15 cellular contexts compared by ENCODE assay signal in genomic region chr7:2906197-2906931, GRCh38.
DNase-seq lines count a peak whose midpoint lies in the region; ATAC-seq and TF ChIP-seq lines count a peak whose summit lies in the region.
"Had no signal": no experiment of that assay in that cellular context is flagged by ENCODE, and none has a peak within 500 bp of the region (broad histone marks: within the 10 kb centered on the region; RNA-seq: fewer than 3 reads in every experiment).

No MANE protein-coding gene starts in this region.

- H3K36me3 Mint-ChIP-seq in Calu3 (ENCODE audit: insufficient read depth, unreplicated experiment) (peaks cover 25% of the 10 kb centered on the region), osteocyte (ENCODE audit: unreplicated experiment) (no peaks in the 10 kb centered on the region)
- H3K36me3 Mint-ChIP-seq in activated T-helper 17 cell treated with anti-CD3 and anti-CD28 coated beads, Interleukin-2, amount 50 U/mL, for 72 hours (ENCODE audit: low read depth): peaks cover 61% of the 10 kb centered on the region

- H4K20me1 ChIP-seq in BLaER1: no peaks in the 10 kb centered on the region
- H4K20me1 ChIP-seq in osteoblast (ENCODE audit: insufficient read depth, low read length): no peaks in the 10 kb centered on the region

- no peak overlapping the region for H3K27ac Mint-ChIP-seq in Calu3 (ENCODE audit: unreplicated experiment)
- H3K27ac Mint-ChIP-seq in activated T-helper 17 cell treated with anti-CD3 and anti-CD28 coated beads, Interleukin-2, amount 50 U/mL, for 72 hours: peak overlapping the region; percentile 49
- no peak overlapping the region for H3K27ac Mint-ChIP-seq in osteocyte (ENCODE audit: unreplicated experiment)
- H3K27ac Mint-ChIP-seq: CD4-positive, alpha-beta T cell; HFFc6 had no signal

- no peaks in the 10 kb centered on the region; the same call in 1 of the 2 replicates for H3K9me3 ChIP-seq in BLaER1
- no peaks in the 10 kb centered on the region for H3K9me3 ChIP-seq in osteoblast (ENCODE audit: low read depth, low read length)

- no peaks in the 10 kb centered on the region for H3K79me2 ChIP-seq in osteoblast (ENCODE audit: insufficient read depth, low read length)

- no peak for ATAC-seq in activated T-helper 17 cell treated with anti-CD3 and anti-CD28 coated beads, Interleukin-2, amount 50 U/mL, for 72 hours (replicated peaks)
- ATAC-seq in HG02840 (IDR thresholded peaks at IDR 0.05; ENCODE audit: low FRiP score, unreplicated experiment): no peak

- H3K27me3 ChIP-seq in BLaER1: no peaks in the 10 kb centered on the region
- H3K27me3 ChIP-seq in osteoblast (ENCODE audit: insufficient read depth, low read length): no peaks in the 10 kb centered on the region

- CTCF ChIA-PET in Calu3 (lab: Charles Lee): no interaction called here

- H3K4me1 ChIP-seq in BLaER1 (peaks cover 69% of the 10 kb centered on the region), osteoblast (ENCODE audit: insufficient read depth, low read length) (no peaks in the 10 kb centered on the region)

- TF ChIP-seq CTCF in Calu3 (IDR thresholded peaks at IDR 0.05; ENCODE audit: unreplicated experiment) (no peak), osteoblast (IDR thresholded peaks at IDR 0.05; ENCODE audit: extremely low read depth, low read depth, low read length) (no peak), osteocyte (IDR thresholded peaks at IDR 0.05) (no peak)

- H3K27ac ChIP-seq in BLaER1: peak overlapping the region; percentile 44; the same call in 1 of the 2 replicates
- no peak overlapping the region for H3K27ac ChIP-seq in osteoblast (ENCODE audit: low read depth, low read length)

- DNase-seq in Calu3 (no peak), osteoblast (ENCODE audit: insufficient read length, low spot score, missing footprints) (peak; percentile 86), DMS53 treated with DMSO at 0.1 percent for 48 hours (lab: John Stamatoyannopoulos, UW; ENCODE audit: unreplicated experiment) (no peak), osteocyte (ENCODE audit: extremely low spot score, unreplicated experiment) (no peak)
- DNase-seq: CD4-positive, alpha-beta T cell; DMS53; HFFc6; NCI-H1105; NCI-H1694; NCI-H510A treated with DMSO at 0.1 percent for 48 hours; SHP77 treated with DMSO at 0.1 percent for 48 hours had no signal

- H3K36me3 ChIP-seq in BLaER1: peaks cover 27% of the 10 kb centered on the region
- no peaks in the 10 kb centered on the region for H3K36me3 ChIP-seq in osteoblast (ENCODE audit: insufficient read depth, low read length)

- H3K4me1 Mint-ChIP-seq in Calu3 (ENCODE audit: low read depth, unreplicated experiment) (no peaks in the 10 kb centered on the region), osteocyte (ENCODE audit: unreplicated experiment) (no peaks in the 10 kb centered on the region)
- H3K4me1 Mint-ChIP-seq in activated T-helper 17 cell treated with anti-CD3 and anti-CD28 coated beads, Interleukin-2, amount 50 U/mL, for 72 hours: no peaks in the 10 kb centered on the region

- no peak overlapping the region for H2AFZ ChIP-seq in osteoblast (ENCODE audit: low read length)

- no peak overlapping the region for H3K4me3 ChIP-seq in BLaER1
- H3K4me3 ChIP-seq in osteoblast (ENCODE audit: insufficient read depth, low read length): no peak overlapping the region

- no peak overlapping the region for H3K4me2 ChIP-seq in BLaER1
- H3K4me2 ChIP-seq in osteoblast (ENCODE audit: insufficient read depth, low read length): no peak overlapping the region

- TSS peak; percentile 82 for BruUV-seq in Calu3 (replicated peaks; lab: Mats Ljungman, UMichigan)

- H3K27me3 Mint-ChIP-seq in Calu3 (ENCODE audit: unreplicated experiment) (no peaks in the 10 kb centered on the region), osteocyte (ENCODE audit: unreplicated experiment) (no peaks in the 10 kb centered on the region)
- no peaks in the 10 kb centered on the region for H3K27me3 Mint-ChIP-seq in activated T-helper 17 cell treated with anti-CD3 and anti-CD28 coated beads, Interleukin-2, amount 50 U/mL, for 72 hours
- H3K27me3 Mint-ChIP-seq: B cell; CD4-positive, alpha-beta T cell had no signal

- H3K4me3 Mint-ChIP-seq in Calu3 (ENCODE audit: low read depth, unreplicated experiment) (no peak overlapping the region), osteocyte (ENCODE audit: unreplicated experiment) (no peak overlapping the region)
- H3K4me3 Mint-ChIP-seq in activated T-helper 17 cell treated with anti-CD3 and anti-CD28 coated beads, Interleukin-2, amount 50 U/mL, for 72 hours: no peak overlapping the region
- H3K4me3 Mint-ChIP-seq: B cell; CD4-positive, alpha-beta T cell; HFFc6 had no signal

- H3K9ac ChIP-seq in BLaER1: no peak overlapping the region

- intact Hi-C loops in Calu3 (cut with micrococcal nuclease; ENCODE audit: unreplicated experiment): no loop called here

- H3K9me3 Mint-ChIP-seq in Calu3 (ENCODE audit: low read depth, unreplicated experiment) (no peaks in the 10 kb centered on the region), osteocyte (ENCODE audit: unreplicated experiment) (no peaks in the 10 kb centered on the region)
- H3K9me3 Mint-ChIP-seq in activated T-helper 17 cell treated with anti-CD3 and anti-CD28 coated beads, Interleukin-2, amount 50 U/mL, for 72 hours: no peaks in the 10 kb centered on the region
- H3K9me3 Mint-ChIP-seq: CD4-positive, alpha-beta T cell had no signal
